Comparison of ENCODE assay signal across 13 cellular contexts in the genomic region with DNA sequence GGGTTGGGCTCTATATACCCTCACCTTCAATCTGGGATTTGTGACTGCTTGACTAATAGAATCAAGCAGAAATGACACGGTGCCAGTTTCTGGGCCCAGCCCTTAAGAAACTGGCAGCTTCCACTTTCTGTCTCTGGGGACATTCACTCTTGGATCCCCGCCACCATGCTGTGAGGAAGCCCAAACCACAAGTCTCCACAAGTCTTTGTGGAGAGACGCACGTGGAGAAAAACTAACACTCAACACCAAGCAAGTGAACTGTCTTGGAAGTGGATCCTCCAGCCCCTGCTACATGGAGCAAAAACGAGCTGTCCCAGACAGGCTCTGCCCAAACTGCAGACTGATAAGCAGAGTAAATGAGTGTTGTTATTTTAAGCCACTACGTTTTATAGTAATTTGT. TPM values are rescaled to one million over a fixed set of nuclear protein-coding genes. Genes with fewer than 3 reads are reported as not detected.
DNase-seq lines count a peak whose midpoint lies in the region; ATAC-seq and TF ChIP-seq lines count a peak whose summit lies in the region.
"Had no signal": no experiment of that assay in that cellular context is flagged by ENCODE, and none has a peak within 500 bp of the region (broad histone marks: within the 10 kb centered on the region; RNA-seq: fewer than 3 reads in every experiment).

No MANE protein-coding gene starts in this region.

- DNase-seq in A673 (ENCODE audit: low spot score) (peak; percentile 83), LHCN-M2 (ENCODE audit: low read depth) (peak; percentile 87), coronary artery (ENCODE audit: low spot score) (peak; percentile 88), myocyte (ENCODE audit: low read depth) (peak; percentile 83), SKM-1 (lab: John Stamatoyannopoulos, UW; ENCODE audit: unreplicated experiment) (no peak)
- DNase-seq: activated T-cell treated with anti-CD3 and anti-CD28 coated beads, Interleukin-2, amount 50 U/mL, for 48 hours; natural killer cell; NCI-H1105; NK-92 treated with Interleukin-12 subunit alpha and Interleukin-12 subunit beta, amount 100 ng/mL, for 24 hours; stimulated activated CD4-positive, alpha-beta T cell treated with anti-CD3 and anti-CD28 coated beads, Interleukin-2, amount 100 ng/mL, for 24 hours had no signal

- CTCF ChIA-PET in A673 (lab: Charles Lee), result no interaction called here

- H3K27me3 ChIP-seq in A673 (replicated peaks; ENCODE audit: insufficient read depth, low read depth, low read length, poor library complexity), result no peaks in the 10 kb centered on the region

- no peak for ATAC-seq in HG02623 (IDR thresholded peaks at IDR 0.05; ENCODE audit: unreplicated experiment)
- no peak for ATAC-seq in HG03442 (IDR thresholded peaks at IDR 0.05; ENCODE audit: unreplicated experiment)
- ATAC-seq in GM21576 (IDR thresholded peaks at IDR 0.05; ENCODE audit: unreplicated experiment), result no peak
- ATAC-seq: natural killer cell had no signal

- H3K4me3 ChIP-seq in A673 (ENCODE audit: low read depth, low read length, poor library complexity, severe bottlenecking), result no peak overlapping the region
- peak overlapping the region; percentile 83 for H3K4me3 ChIP-seq in coronary artery

- H3K27ac ChIP-seq in A673 (ENCODE audit: low read depth, low read length, poor library complexity, severe bottlenecking), result no peak overlapping the region
- H3K27ac ChIP-seq in coronary artery, result peak overlapping the region; percentile 94

- no peaks in the 10 kb centered on the region for H3K36me3 ChIP-seq in A673 (ENCODE audit: insufficient read depth, low read length, poor library complexity, severe bottlenecking)

- no peaks in the 10 kb centered on the region for H3K9me3 ChIP-seq in A673 (ENCODE audit: low read depth, low read length, poor library complexity, severe bottlenecking)

- no peak for TF ChIP-seq CTCF in A673 (conservative IDR thresholded peaks at IDR 0.05; ENCODE audit: low read depth, low read length)
- TF ChIP-seq CTCF in coronary artery (IDR thresholded peaks at IDR 0.05), result no peak

- H3K4me1 ChIP-seq in A673 (ENCODE audit: insufficient read depth, low read length, poor library complexity, severe bottlenecking), result peaks cover 6% of the 10 kb centered on the region

- POLR2A ChIA-PET in A673 (lab: Charles Lee; ENCODE audit: low non-redundant PET), result no interaction called here

- BruUV-seq in A673 (replicated peaks; lab: Mats Ljungman, UMichigan), result no TSS peak

- intact Hi-C loops in A673 (cut with micrococcal nuclease; ENCODE audit: unreplicated experiment), result no loop called here

RNA-seq across cellular contexts. Expression of a gene that starts 1.1 kb away (rescaled TPM):
- total RNA-seq in A673 (2021) (16.1 and 23.9 TPM in 2 replicates), LHCN-M2 (2014; rRNA removed) (36.5 and 39.5 TPM in 2 replicates), myocyte (22.3 and 42.8 TPM in 2 replicates)
- 5.4 TPM for polyA plus RNA-seq in LHCN-M2 (2012)
- 4.1 TPM for polyA plus RNA-seq in myocyte (2012)
- total RNA-seq: natural killer cell had no signal
